ENCODE assay signal across 12 cellular contexts in the genomic region with DNA sequence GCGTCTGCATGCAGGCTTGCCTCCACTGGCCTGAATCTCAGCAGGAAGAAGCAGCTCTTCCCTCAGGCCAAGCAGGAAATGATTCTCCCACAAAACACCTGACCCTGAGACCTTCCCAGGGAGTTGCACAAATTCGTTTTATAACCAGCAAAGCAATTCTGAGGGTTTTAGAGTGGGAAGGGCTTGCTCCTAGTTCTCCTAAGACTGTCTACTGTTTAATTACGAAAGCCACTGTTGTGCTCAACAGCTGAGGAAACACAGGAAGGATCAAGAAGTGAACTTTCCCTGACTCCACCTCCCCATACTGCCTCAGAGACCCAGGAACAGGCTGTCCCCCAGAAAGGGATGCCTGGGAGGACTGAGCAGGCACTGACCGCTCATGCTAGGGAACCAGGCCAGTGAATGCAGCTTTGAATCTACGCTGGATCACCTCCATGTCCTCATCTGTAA. TPM values are rescaled to one million over a fixed set of nuclear protein-coding genes. Genes with fewer than 3 reads are reported as not detected.
DNase-seq lines count a peak whose midpoint lies in the region; ATAC-seq, FAIRE-seq and TF ChIP-seq lines count a peak whose summit lies in the region.
"Had no signal": no experiment of that assay in that cellular context is flagged by ENCODE, and none has a peak within 500 bp of the region (broad histone marks: within the 10 kb centered on the region; RNA-seq: fewer than 3 reads in every experiment).

No MANE protein-coding gene starts in this region.

- CTCF ChIA-PET in A549 (lab: Yijun Ruan, JAX), result interaction anchor here (0.6 kb wide), 1 partner anchor 14 kb away, joined by 3 read pairs; no protein-coding TSS in a partner anchor
- CTCF ChIA-PET in HepG2 (lab: Yijun Ruan, JAX; ENCODE audit: low intra/inter-chr PET ratio, low total read pairs), result no interaction called here

- H3K4me1 ChIP-seq in A549, result peaks cover 23% of the 10 kb centered on the region
- H3K4me1 ChIP-seq in HepG2 (ENCODE audit: insufficient read depth, low read length), result peaks cover 47% of the 10 kb centered on the region
- H3K4me1 ChIP-seq: BE2C had no signal

- no peak for TF ChIP-seq POLR2A in A549 (IDR thresholded peaks at IDR 0.05; ENCODE audit: low read length)
- TF ChIP-seq POLR2A in HepG2 (IDR thresholded peaks at IDR 0.05; ENCODE audit: insufficient read depth in 1 of 2, low read depth in 2 of 2, low read length in 2 of 2), result no peak

- H3K27ac ChIP-seq in A549 (peak overlapping the region; percentile 24 to 48; a peak in 2 of 6 replicates), HepG2 (ENCODE audit: extremely low read length, insufficient read depth, low read length) (no peak overlapping the region)

- TF ChIP-seq CTCF in A549 (IDR thresholded peaks at IDR 0.05) (no peak), cardiac fibroblast (IDR thresholded peaks at IDR 0.05; ENCODE audit: low read depth, low read length) (no peak), HepG2 (CRISPR knock-in tag; IDR thresholded peaks at IDR 0.05) (no peak)

- intact Hi-C loops in HepG2 (cut with micrococcal nuclease; ENCODE audit: unreplicated experiment), result no loop called here

- H3K36me3 ChIP-seq in HepG2 (replicated peaks in 1 of 2; ENCODE audit: control insufficient read depth in 1 of 2, insufficient read depth in 2 of 2, low read length in 2 of 2), result no peaks in the 10 kb centered on the region
- H3K36me3 ChIP-seq: BE2C had no signal

- POLR2A ChIA-PET in A549 (lab: Yijun Ruan, JAX) (no interaction called here), HepG2 (lab: Yijun Ruan, JAX) (interaction anchor here (0.9 kb wide), 1 partner anchor 9 kb away, joined by 3 read pairs; no protein-coding TSS in a partner anchor)

- H3K4me3 ChIP-seq in A549 (no peak overlapping the region), cardiac fibroblast (replicated peaks in 1 of 2; ENCODE audit: low read depth in 2 of 2, low read length in 2 of 2) (no peak overlapping the region), HepG2 (replicated peaks in 1 of 3; ENCODE audit: insufficient read depth in 1 of 3, low read depth in 2 of 3, low read length in 3 of 3) (peak overlapping the region in 1 of 3 experiments; percentile 25; a peak in 1 of 6 replicates)

- peak in 1 of 2 experiments; percentile 28 for DNase-seq in A549 (ENCODE audit: low read depth in 1 of 2, low spot score in 1 of 2)
- DNase-seq in HPDE6-E6E7 (ENCODE audit: extremely low spot score), result peak; percentile 65
- DNase-seq in cardiac fibroblast (ENCODE audit: low read depth in 2 of 2), result peak; percentile 57 to 81
- DNase-seq in HepG2 (ENCODE audit: low spot score), result no peak
- no peak for DNase-seq in NCI-H187 treated with DMSO at 0.1 percent for 48 hours (lab: John Stamatoyannopoulos, UW)
- no peak for DNase-seq in NCI-H2171 (lab: John Stamatoyannopoulos, UW)
- no peak for DNase-seq in G401 (ENCODE audit: low spot score)
- DNase-seq: BE2C; effector CD4-positive, alpha-beta T cell; MM.1S; RPMI8226 had no signal

- H3K9me3 ChIP-seq in A549 (no peaks in the 10 kb centered on the region), HepG2 (ENCODE audit: low read length) (no peaks in the 10 kb centered on the region)
- H3K9me3 ChIP-seq: BE2C had no signal

- H3K79me2 ChIP-seq in HepG2 (ENCODE audit: insufficient read depth, low read length), result no peaks in the 10 kb centered on the region

- FAIRE-seq in A549 (lab: Jason Lieb, UNC) (no peak), HepG2 (lab: Jason Lieb, UNC) (no peak)

- H2AFZ ChIP-seq in HepG2 (ENCODE audit: low read length), result peak overlapping the region; percentile 51

- TF ChIP-seq RAD21 in A549 (conservative IDR thresholded peaks at IDR 0.05 in 1 of 2, IDR thresholded peaks at IDR 0.05 in 1 of 2) (no peak), HepG2 (CRISPR knock-in tag; IDR thresholded peaks at IDR 0.05) (no peak)

- H3K9ac ChIP-seq in HepG2 (ENCODE audit: insufficient read depth, low read depth, low read length), result 0 out of 2 replicates have a peak overlapping the region, but pooled peaks have one; percentile 10

- H3K27me3 ChIP-seq in HepG2 (ENCODE audit: control insufficient read depth in 1 of 2, insufficient read depth in 2 of 2, low read length in 2 of 2), result no peaks in the 10 kb centered on the region
- H3K27me3 ChIP-seq: BE2C had no signal

- no peak for TF ChIP-seq EP300 in A549 (IDR thresholded peaks at IDR 0.05)
- TF ChIP-seq EP300 in HepG2 (IDR thresholded peaks at IDR 0.05; ENCODE audit: low read depth in 2 of 2, low read length in 2 of 2), result no peak
- TF ChIP-seq EP300 in HepG2 (CRISPR knock-in tag; IDR thresholded peaks at IDR 0.05; ENCODE audit: borderline replicate concordance), result no peak

- H3K4me2 ChIP-seq in A549, result peak overlapping the region; percentile 14; the same call in 1 of the 3 replicates
- peak overlapping the region; percentile 69 for H3K4me2 ChIP-seq in HepG2 (ENCODE audit: low read depth, low read length)

- no peaks in the 10 kb centered on the region for H4K20me1 ChIP-seq in HepG2 (ENCODE audit: insufficient read depth, low read length)

- 67% methylated on average over 5 of the region's 5 CpGs for WGBS in A549 (ENCODE audit: missing lambda C conversion rate)
- WGBS in HepG2 (ENCODE audit: low lambda C conversion rate), result 0% methylated on average over 3 of the region's 5 CpGs

- ATAC-seq in A549 (no peak), HepG2 (no peak), HG02610 (IDR thresholded peaks at IDR 0.05; ENCODE audit: unreplicated experiment) (no peak)

- in situ Hi-C loops in HepG2 (cut with HindIII; ENCODE audit: extremely low pct_ligation_motif_present, low pct_unique_long_range_greater_than_20kb), result no loop called here
- in situ Hi-C loops in G401 (cut with HindIII; ENCODE audit: low sequenced_read_pairs), result no loop called here

- no TSS peak for BruUV-seq in HepG2 (replicated peaks; lab: Mats Ljungman, UMichigan)

TF ChIP-seq in A549, 52 proteins besides CTCF, POLR2A, EP300 and RAD21 (continues in another document):
- TF ChIP-seq HOXB5 (CRISPR knock-in tag; IDR thresholded peaks at IDR 0.05), result no peak
- TF ChIP-seq HOXA7 (CRISPR knock-in tag; IDR thresholded peaks at IDR 0.05), result no peak
- TF ChIP-seq, protein P1, sequence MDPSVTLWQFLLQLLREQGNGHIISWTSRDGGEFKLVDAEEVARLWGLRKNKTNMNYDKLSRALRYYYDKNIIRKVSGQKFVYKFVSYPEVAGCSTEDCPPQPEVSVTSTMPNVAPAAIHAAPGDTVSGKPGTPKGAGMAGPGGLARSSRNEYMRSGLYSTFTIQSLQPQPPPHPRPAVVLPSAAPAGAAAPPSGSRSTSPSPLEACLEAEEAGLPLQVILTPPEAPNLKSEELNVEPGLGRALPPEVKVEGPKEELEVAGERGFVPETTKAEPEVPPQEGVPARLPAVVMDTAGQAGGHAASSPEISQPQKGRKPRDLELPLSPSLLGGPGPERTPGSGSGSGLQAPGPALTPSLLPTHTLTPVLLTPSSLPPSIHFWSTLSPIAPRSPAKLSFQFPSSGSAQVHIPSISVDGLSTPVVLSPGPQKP (IDR thresholded peaks at IDR 0.05; ENCODE audit: low read depth, low read length), result no peak

TF ChIP-seq in HepG2, 621 proteins besides CTCF, POLR2A, EP300 and RAD21:
- no peak for TF ChIP-seq ZNF260 (CRISPR knock-in tag; IDR thresholded peaks at IDR 0.05; ENCODE audit: borderline replicate concordance, low read depth)
- TF ChIP-seq BRD4 (CRISPR knock-in tag; IDR thresholded peaks at IDR 0.05), result 0 out of 2 replicates have a peak, but pooled peaks have one; percentile 34
- peak; percentile 53; the same call in 1 of the 2 replicates for TF ChIP-seq ELF3 (CRISPR knock-in tag; IDR thresholded peaks at IDR 0.05)
- TF ChIP-seq GABPA (IDR thresholded peaks at IDR 0.05; ENCODE audit: low read depth, low read length), result no peak
- peak; percentile 43; the same call in 1 of the 2 replicates for TF ChIP-seq GABPA (CRISPR knock-in tag; IDR thresholded peaks at IDR 0.05; ENCODE audit: low read depth)
- TF ChIP-seq, protein P2, sequence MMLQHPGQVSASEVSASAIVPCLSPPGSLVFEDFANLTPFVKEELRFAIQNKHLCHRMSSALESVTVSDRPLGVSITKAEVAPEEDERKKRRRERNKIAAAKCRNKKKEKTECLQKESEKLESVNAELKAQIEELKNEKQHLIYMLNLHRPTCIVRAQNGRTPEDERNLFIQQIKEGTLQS (CRISPR knock-in tag; IDR thresholded peaks at IDR 0.05), result no peak
- TF ChIP-seq ZNF354B (CRISPR knock-in tag; IDR thresholded peaks at IDR 0.05), result no peak
- no peak for TF ChIP-seq ZNF230 (CRISPR knock-in tag; IDR thresholded peaks at IDR 0.05)

RNA-seq across cellular contexts. Expression of a gene that starts 37.0 kb away (rescaled TPM):
- polyA plus RNA-seq in A549 (2011; rRNA removed), result 55.3 and 64.0 TPM in 2 replicates
- 57.3 and 66.3 TPM in 2 replicates for polyA plus RNA-seq in A549 (2012; cell fraction: cytosol; rRNA removed)
- 67.7 and 77.6 TPM in 2 replicates for polyA plus RNA-seq in A549 (2012; cell fraction: nucleus; rRNA removed)
- 27.5 to 30.2 TPM (median 29.1 TPM) in 3 replicates for polyA plus RNA-seq in A549 (2017; fragmentation: RNase III; extraction: RNeasy Plus Mini Kit Qiagen cat#74134 plus additional on column Dnase treatment)
- polyA minus RNA-seq in A549 (2011; rRNA and poly(A)+ RNA removed), result 207 and 234 TPM in 2 replicates
- total RNA-seq in HepG2 (2016; rRNA removed; fragmentation: Illumina TruSeq; extraction: Trizol), result 64.7 and 84.6 TPM in 2 replicates
- 68.9 and 70.1 TPM in 2 replicates for total RNA-seq in HepG2 (2016; cell fraction: cytosol; rRNA removed; fragmentation: Illumina TruSeq; extraction: Trizol; ENCODE audit: low read depth)
- 57.0 and 74.5 TPM in 2 replicates for total RNA-seq in HepG2 (2016; cell fraction: insoluble cytoplasmic fraction; rRNA removed; fragmentation: Illumina TruSeq; extraction: Trizol)
- total RNA-seq in HepG2 (2016; cell fraction: membrane; rRNA removed; fragmentation: Illumina TruSeq; extraction: Trizol), result 30.6 and 37.0 TPM in 2 replicates
- 99.1 and 105 TPM in 2 replicates for total RNA-seq in HepG2 (2016; cell fraction: nucleus; rRNA removed; fragmentation: Illumina TruSeq; extraction: Trizol)
- polyA plus RNA-seq in HepG2 (2011; rRNA removed), result 91.0 and 95.0 TPM in 2 replicates
- 98.1 and 107 TPM in 2 replicates for polyA plus RNA-seq in HepG2 (2011; cell fraction: cytosol; rRNA removed)
- polyA plus RNA-seq in HepG2 (2011; cell fraction: nucleus; rRNA removed), result 116 and 134 TPM in 2 replicates
- polyA plus RNA-seq in HepG2 (2012), result 83.5 and 85.2 TPM in 2 replicates
- 1.5 and 2.0 TPM in 2 replicates for polyA plus RNA-seq in HepG2 (2016; cell fraction: cytosol; fragmentation: Illumina TruSeq; extraction: Trizol; ENCODE audit: low read depth)
- polyA plus RNA-seq in HepG2 (2016; cell fraction: insoluble cytoplasmic fraction; fragmentation: Illumina TruSeq; extraction: Trizol; ENCODE audit: low read depth), result 53.8 and 55.5 TPM in 2 replicates
- polyA plus RNA-seq in HepG2 (2016; cell fraction: membrane; fragmentation: Illumina TruSeq; extraction: Trizol; ENCODE audit: low read depth), result 6.6 and 7.3 TPM in 2 replicates
- 59.9 and 64.4 TPM in 2 replicates for polyA plus RNA-seq in HepG2 (2016; cell fraction: nucleus; fragmentation: Illumina TruSeq; extraction: Trizol; ENCODE audit: insufficient read depth, low read depth)
- 428 and 564 TPM in 2 replicates for polyA minus RNA-seq in HepG2 (2011; rRNA and poly(A)+ RNA removed; ENCODE audit: low replicate concordance)
- polyA minus RNA-seq in HepG2 (2011; cell fraction: cytosol; rRNA and poly(A)+ RNA removed), result 112 and 124 TPM in 2 replicates
- 187 and 190 TPM in 2 replicates for polyA minus RNA-seq in HepG2 (2011; cell fraction: nucleus; rRNA and poly(A)+ RNA removed)
- 43.0 and 64.4 TPM in 2 replicates for total RNA-seq in G401 (2014; rRNA removed; shearing (Covaris generic))

Comparison
In these comparisons a context has a peak if more than half of its experiments do, and no peak if none do; other contexts are left out.
1. DNase-seq: peak in HPDE6-E6E7 (single experiment) and cardiac fibroblast (2 of 2); none in HepG2 (single experiment), NCI-H187 treated with DMSO at 0.1 percent for 48 hours (single experiment), NCI-H2171 (single experiment) and G401 (single experiment).